Comparison of ENCODE assay signal across 1 cellular context in the genomic region with DNA sequence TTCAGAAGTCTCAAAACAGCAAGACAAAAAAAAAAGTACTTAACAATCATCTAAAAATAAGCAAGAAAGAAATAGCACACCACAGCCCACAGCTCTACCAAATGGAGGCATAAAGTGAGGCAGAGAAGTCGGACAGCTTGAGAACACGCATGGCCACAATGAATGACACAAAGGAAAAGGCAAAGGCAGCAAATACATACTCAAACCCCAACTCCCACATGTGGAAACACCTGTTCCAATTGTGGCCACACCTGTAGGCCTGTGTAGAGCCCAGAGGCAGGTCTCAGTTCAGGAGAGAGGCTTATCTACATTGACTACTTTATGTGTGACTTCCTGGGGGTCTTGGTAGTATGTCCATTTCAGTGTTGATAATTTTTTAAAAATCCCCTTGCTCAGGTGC.
TF ChIP-seq lines count a peak whose summit lies in the region.

No MANE protein-coding gene starts in this region.

TF ChIP-seq in H1, 55 proteins besides CTCF, POLR2A, EP300 and RAD21 (continued from another document):
- TF ChIP-seq BCL11A (IDR thresholded peaks at IDR 0.05; ENCODE audit: low read depth in 2 of 2, low read length in 2 of 2) (no peak), HDAC2 (IDR thresholded peaks at IDR 0.05; ENCODE audit: borderline replicate concordance in 1 of 2, low read depth in 2 of 2, low read length in 2 of 2) (no peak), NANOG (IDR thresholded peaks at IDR 0.05; ENCODE audit: insufficient read depth, low read depth, low read length, poor library complexity, severe bottlenecking) (no peak), SIX5 (IDR thresholded peaks at IDR 0.05; ENCODE audit: low read depth, low read length) (no peak), TAF7 (optimal IDR thresholded peaks at IDR 0.05; ENCODE audit: borderline replicate concordance, low read depth, low read length) (no peak), NRF1 (IDR thresholded peaks at IDR 0.05; ENCODE audit: low read depth, low read length) (no peak), BACH1 (IDR thresholded peaks at IDR 0.05; ENCODE audit: low read length) (no peak), RXRA (IDR thresholded peaks at IDR 0.05; ENCODE audit: insufficient read depth, low read depth, low read length) (no peak)
- TF ChIP-seq, protein P1, sequence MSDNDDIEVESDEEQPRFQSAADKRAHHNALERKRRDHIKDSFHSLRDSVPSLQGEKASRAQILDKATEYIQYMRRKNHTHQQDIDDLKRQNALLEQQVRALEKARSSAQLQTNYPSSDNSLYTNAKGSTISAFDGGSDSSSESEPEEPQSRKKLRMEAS (IDR thresholded peaks at IDR 0.05) = no peak
TF ChIP-seq in H1: peak in this region for 0.
